In genomic region chr18:9475643-9476580, GRCh38 we compare ENCODE assay signal across 8 cellular contexts. TPM values are rescaled to one million over a fixed set of nuclear protein-coding genes. Genes with fewer than 3 reads are reported as not detected.
A peak's percentile ranks its signal among the peaks of the same experiment; 100 is the strongest.
DNase-seq lines count a peak whose midpoint lies in the region; ATAC-seq, FAIRE-seq and TF ChIP-seq lines count a peak whose summit lies in the region.

No MANE protein-coding gene starts in this region.

- WGBS in lower leg skin, 2 donors, result 0 to 1% methylated on average over 25 to 36 of the region's 59 CpGs

- no peaks in the 10 kb centered on the region for H3K9me3 Mint-ChIP-seq in T-helper 1 cell treated with Interleukin-12 subunit alpha and Interleukin-12 subunit beta and Interleukin-4 antibody, amounts not matched to agents 30 μg/mL and 1 μg/mL, for 36 hours
- H3K9me3 Mint-ChIP-seq in MCF 10A (ENCODE audit: unreplicated experiment), result no peaks in the 10 kb centered on the region

- CTCF ChIA-PET in MCF 10A (lab: Yijun Ruan, JAX), result interaction anchor here (0.5 to 0.8 kb wide), 3 partner anchors 36 to 404 kb away, joined by 3 to 4 read pairs (median 3); no protein-coding TSS in a partner anchor

- H3K4me1 Mint-ChIP-seq in T-helper 1 cell treated with Interleukin-12 subunit alpha and Interleukin-12 subunit beta and Interleukin-4 antibody, amounts not matched to agents 30 μg/mL and 1 μg/mL, for 36 hours (ENCODE audit: low read depth), result peaks cover 19% of the 10 kb centered on the region
- peaks cover 29% of the 10 kb centered on the region for H3K4me1 Mint-ChIP-seq in MCF 10A (ENCODE audit: insufficient read depth, unreplicated experiment)

- no peak for FAIRE-seq in GM18507 (lab: Jason Lieb, UNC)

- peak overlapping the region; percentile 92 for H3K4me3 Mint-ChIP-seq in T-helper 1 cell treated with Interleukin-12 subunit alpha and Interleukin-12 subunit beta and Interleukin-4 antibody, amounts not matched to agents 30 μg/mL and 1 μg/mL, for 36 hours
- peak overlapping the region; percentile 92 for H3K4me3 Mint-ChIP-seq in MCF 10A (ENCODE audit: unreplicated experiment)

- H3K27me3 Mint-ChIP-seq in T-helper 1 cell treated with Interleukin-12 subunit alpha and Interleukin-12 subunit beta and Interleukin-4 antibody, amounts not matched to agents 30 μg/mL and 1 μg/mL, for 36 hours (ENCODE audit: low read depth), result peaks cover 7% of the 10 kb centered on the region
- no peaks in the 10 kb centered on the region for H3K27me3 Mint-ChIP-seq in MCF 10A (ENCODE audit: insufficient read depth, unreplicated experiment)

- H3K27ac Mint-ChIP-seq in T-helper 1 cell treated with Interleukin-12 subunit alpha and Interleukin-12 subunit beta and Interleukin-4 antibody, amounts not matched to agents 30 μg/mL and 1 μg/mL, for 36 hours, result peak overlapping the region; percentile 87
- H3K27ac Mint-ChIP-seq in MCF 10A (ENCODE audit: low read depth, unreplicated experiment), result peak overlapping the region; percentile 97

- peaks cover 12% of the 10 kb centered on the region for H3K36me3 Mint-ChIP-seq in T-helper 1 cell treated with Interleukin-12 subunit alpha and Interleukin-12 subunit beta and Interleukin-4 antibody, amounts not matched to agents 30 μg/mL and 1 μg/mL, for 36 hours (ENCODE audit: low read depth)
- H3K36me3 Mint-ChIP-seq in MCF 10A (ENCODE audit: insufficient read depth, unreplicated experiment), result peaks cover 12% of the 10 kb centered on the region

- peak; percentile 24 for ATAC-seq in HG03460 (IDR thresholded peaks at IDR 0.05; ENCODE audit: unreplicated experiment)

- TF ChIP-seq POLR2A in lower leg skin (IDR thresholded peaks at IDR 0.05), result no peak

- POLR2A ChIA-PET in MCF 10A (lab: Yijun Ruan, JAX), result interaction anchor here (0.6 to 2.4 kb wide), 20 partner anchors 10 to 339 kb away, joined by 3 to 12 read pairs (median 4); partner anchors contain the start of genes ANKRD12 and TWSG1

- peak overlapping the region; percentile 71 for H3K4me3 ChIP-seq in AG09309 (ENCODE audit: control insufficient read depth, low read depth, low read length)
- peak overlapping the region; percentile 89 for H3K4me3 ChIP-seq in lower leg skin (ENCODE audit: low read depth, poor library complexity, severe bottlenecking)

- intact Hi-C loops in MCF 10A (cut with micrococcal nuclease) (loop anchor here (2.0 to 5.0 kb wide), 2 partner anchors 141 to 329 kb away; partner anchors contain the start of gene TWSG1), lower leg skin (cut with DNase I; ENCODE audit: low total_unique reads) (no loop called here)

- BruUV-seq in MCF 10A (replicated peaks; lab: Mats Ljungman, UMichigan), result no TSS peak

- no peak for TF ChIP-seq CTCF in AG09309 (IDR thresholded peaks at IDR 0.05; ENCODE audit: control insufficient read depth, insufficient read depth, low read depth, low read length, missing control alignments)
- no peak for TF ChIP-seq CTCF in MCF 10A (IDR thresholded peaks at IDR 0.05; ENCODE audit: unreplicated experiment)
- TF ChIP-seq CTCF in lower leg skin (IDR thresholded peaks at IDR 0.05), result no peak

- DNase-seq in AG09309 (ENCODE audit: low read depth) (no peak), GM18507 (ENCODE audit: extremely low spot score, insufficient read length, low read depth) (peak; percentile 55), MCF 10A (ENCODE audit: unreplicated experiment) (peak; percentile 37), lower leg skin (ENCODE audit: low spot score in 2 of 2) (peak in 1 of 2 donors; percentile 41), DMS153 treated with DMSO at 0.1 percent for 48 hours (lab: John Stamatoyannopoulos, UW; ENCODE audit: unreplicated experiment) (no peak)
- peak; percentile 17 to 18 for DNase-seq in stimulated activated CD8-positive, alpha-beta memory T cell treated with anti-CD3 and anti-CD28 coated beads, Interleukin-4, amount 100 ng/mL, for 1 hour (ENCODE audit: low read depth in 2 of 2, low spot score in 1 of 2)

RNA-seq across cellular contexts. Expression of gene RALBP1, which starts 0.6 kb away (rescaled TPM):
- total RNA-seq in MCF 10A (2022) (47.0 and 47.9 TPM in 2 replicates), lower leg skin (100 to 1,000 TPM; 211 to 229 (median 224) TPM)

Comparison
In these comparisons a context has a peak if more than half of its experiments do, and no peak if none do; other contexts are left out.
1. DNase-seq: peak in GM18507 (single experiment), MCF 10A (single experiment) and stimulated activated CD8-positive, alpha-beta memory T cell treated with anti-CD3 and anti-CD28 coated beads, Interleukin-4, amount 100 ng/mL, for 1 hour (2 of 2); none in AG09309 (single experiment) and DMS153 treated with DMSO at 0.1 percent for 48 hours (single experiment).